In the genomic region with DNA sequence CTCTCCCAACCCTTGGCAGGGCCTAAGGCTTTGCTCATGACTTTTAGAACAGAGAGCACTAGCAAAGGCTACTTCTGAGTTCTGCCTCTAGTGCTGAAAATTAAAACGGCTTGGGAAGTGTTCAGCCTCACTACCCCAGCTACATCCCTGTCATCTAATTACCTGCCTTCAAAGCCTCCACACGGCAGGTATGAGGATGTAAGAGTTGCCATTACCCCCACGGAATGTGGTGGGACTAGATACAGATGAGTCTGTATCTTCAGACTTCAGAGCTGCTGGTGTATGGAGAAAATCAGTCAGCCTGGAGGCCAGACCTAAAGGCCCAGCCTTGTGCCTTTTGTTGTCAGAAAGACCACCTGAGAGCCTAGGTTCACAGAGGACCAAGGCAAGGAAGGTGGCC, we compare ENCODE assay signal across 34 cellular contexts.
"Had no signal": no experiment of that assay in that cellular context is flagged by ENCODE, and none has a peak within 500 bp of the region (broad histone marks: within the 10 kb centered on the region; RNA-seq: fewer than 3 reads in every experiment).

No MANE protein-coding gene starts in this region.

- H3K4me3 ChIP-seq: MG63 had no signal

- H3K4me2 ChIP-seq: KMS-11 had no signal

- H3K27ac ChIP-seq: KMS-11 had no signal

- H3K36me3 ChIP-seq: MG63 had no signal

- H3K9ac ChIP-seq: KMS-11 had no signal

- H3K27me3 ChIP-seq: MG63 had no signal

- H3K9me3 ChIP-seq: MG63 had no signal

- DNase-seq: Karpas-422, Kasumi-1, KG1, MG63, MM.1S, MV-4-11, NCI-H1048, NCI-H1092, NCI-H1092 treated with DMSO at 0.1 percent for 48 hours, NCI-H1105, NCI-H1105 treated with DMSO at 0.1 percent for 48 hours, NCI-H1417, NCI-H1417 treated with DMSO at 0.1 percent for 48 hours, NCI-H1436, NCI-H1436 treated with DMSO at 0.1 percent for 48 hours, NCI-H146, NCI-H1694, NCI-H1694 treated with DMSO at 0.1 percent for 48 hours, NCI-H187, NCI-H187 treated with DMSO at 0.1 percent for 48 hours, NCI-H1930, NCI-H2029, NCI-H2029 treated with DMSO at 0.1 percent for 48 hours, NCI-H2081, NCI-H2081 treated with DMSO at 0.1 percent for 48 hours, NCI-H2107, NCI-H2171, NCI-H2171 treated with DMSO at 0.1 percent for 48 hours, NCI-H2227 treated with DMSO at 0.1 percent for 48 hours, NCI-H226, NCI-H345, NCI-H446, NCI-H446 treated with DMSO at 0.1 percent for 48 hours had no signal
